8 cellular contexts compared by ENCODE assay signal in the genomic region with DNA sequence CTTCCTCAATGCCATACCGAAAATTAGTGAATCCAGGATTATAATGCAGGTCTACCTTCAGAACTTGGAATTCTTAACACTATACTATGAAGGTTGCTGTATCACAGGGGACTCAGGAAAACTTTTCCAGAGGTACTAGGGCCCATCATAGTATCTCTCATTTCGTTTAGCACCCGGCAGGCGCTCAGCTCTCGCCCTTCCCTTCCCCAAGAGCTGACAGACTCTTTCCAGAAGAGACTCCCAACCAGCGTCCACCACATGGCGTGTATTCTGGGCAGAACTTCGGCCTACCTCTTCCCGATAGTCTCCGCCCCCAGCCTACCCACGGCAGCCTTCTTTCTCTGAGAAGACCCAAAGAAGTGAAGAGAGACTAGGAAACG. TPM values are rescaled to one million over a fixed set of nuclear protein-coding genes. Genes with fewer than 3 reads are reported as not detected.
DNase-seq lines count a peak whose midpoint lies in the region; ATAC-seq, FAIRE-seq and TF ChIP-seq lines count a peak whose summit lies in the region.

No MANE protein-coding gene starts in this region.

- no peak for TF ChIP-seq POLR2A in A549 (IDR thresholded peaks at IDR 0.05; ENCODE audit: low read length)

- FAIRE-seq in A549 (lab: Jason Lieb, UNC), result no peak

- peaks cover 17% of the 10 kb centered on the region for H3K79me2 ChIP-seq in fibroblast of lung (ENCODE audit: control insufficient read depth, insufficient read depth, low read length)
- peaks cover 20% of the 10 kb centered on the region for H3K79me2 ChIP-seq in osteoblast (ENCODE audit: insufficient read depth, low read length)

- ATAC-seq in A549 (peak; percentile 75 to 76), GM21360 (IDR thresholded peaks at IDR 0.05; ENCODE audit: unreplicated experiment) (peak; percentile 8), GM18861 (IDR thresholded peaks at IDR 0.05; ENCODE audit: unreplicated experiment) (no peak)

- TF ChIP-seq CTCF in A549 (IDR thresholded peaks at IDR 0.05), result no peak
- TF ChIP-seq CTCF in RWPE1 (conservative IDR thresholded peaks at IDR 0.05; ENCODE audit: low read depth), result no peak
- TF ChIP-seq CTCF in fibroblast of lung (conservative IDR thresholded peaks at IDR 0.05 in 1 of 2, IDR thresholded peaks at IDR 0.05 in 1 of 2; ENCODE audit: low read depth in 1 of 2, low read length in 2 of 2), result no peak
- no peak for TF ChIP-seq CTCF in osteoblast (IDR thresholded peaks at IDR 0.05; ENCODE audit: extremely low read depth, low read depth, low read length)
- TF ChIP-seq CTCF in GM13976 (IDR thresholded peaks at IDR 0.05; ENCODE audit: borderline replicate concordance, control extremely low read depth, extremely low read depth, insufficient read depth, missing control alignments), result no peak

- no peak for TF ChIP-seq EP300 in A549 (IDR thresholded peaks at IDR 0.05)

- no peaks in the 10 kb centered on the region for H3K27me3 ChIP-seq in fibroblast of lung (ENCODE audit: control insufficient read depth, insufficient read depth, low read length)
- no peaks in the 10 kb centered on the region for H3K27me3 ChIP-seq in osteoblast (ENCODE audit: insufficient read depth, low read length)

- in situ Hi-C loops in GM13976 (cut with MboI; ENCODE audit: low sequenced_read_pairs, unreplicated experiment), result no loop called here

- H3K36me3 ChIP-seq in fibroblast of lung (ENCODE audit: control insufficient read depth, insufficient read depth, low read length) (peaks cover 9% of the 10 kb centered on the region), osteoblast (ENCODE audit: insufficient read depth, low read length) (peaks cover 30% of the 10 kb centered on the region)

- CTCF ChIA-PET in A549 (lab: Yijun Ruan, JAX), result interaction anchor here (0.5 to 3.8 kb wide), 4 partner anchors 9 to 185 kb away, joined by 3 to 21 read pairs (median 4); no protein-coding TSS in a partner anchor
- CTCF ChIA-PET in RWPE1 (lab: Yijun Ruan, JAX), result interaction anchor here (1.0 kb wide), 1 partner anchor 290 kb away, joined by 3 read pairs; no protein-coding TSS in a partner anchor

- H4K20me1 ChIP-seq in fibroblast of lung (ENCODE audit: control insufficient read depth, extremely low read depth, insufficient read depth, low read length), result no peaks in the 10 kb centered on the region
- H4K20me1 ChIP-seq in osteoblast (ENCODE audit: insufficient read depth, low read length), result no peaks in the 10 kb centered on the region

- peak overlapping the region; percentile 60 for H3K4me3 ChIP-seq in A549
- H3K4me3 ChIP-seq in fibroblast of lung (replicated peaks in 1 of 4; ENCODE audit: control extremely low read depth in 1 of 4, insufficient read depth in 1 of 4, low read depth in 3 of 4, low read length in 4 of 4), result peak overlapping the region; percentile 91 to 98 (median 96)
- H3K4me3 ChIP-seq in osteoblast (ENCODE audit: insufficient read depth, low read length), result peak overlapping the region; percentile 95

- TF ChIP-seq RAD21 in A549 (conservative IDR thresholded peaks at IDR 0.05 in 1 of 2, IDR thresholded peaks at IDR 0.05 in 1 of 2), result no peak

- H3K27ac ChIP-seq in A549 (peak overlapping the region; percentile 98 to 99), RWPE1 (peak overlapping the region; percentile 93), fibroblast of lung (ENCODE audit: insufficient read depth, low read length) (peak overlapping the region; percentile 100), osteoblast (ENCODE audit: low read depth, low read length) (peak overlapping the region; percentile 100)

- H3K4me2 ChIP-seq in A549, result peak overlapping the region; percentile 92
- H3K4me2 ChIP-seq in fibroblast of lung (ENCODE audit: extremely low read depth, insufficient read depth, low read length), result peak overlapping the region; percentile 98
- H3K4me2 ChIP-seq in osteoblast (ENCODE audit: insufficient read depth, low read length), result peak overlapping the region; percentile 98

- H3K9me3 ChIP-seq in A549 (no peaks in the 10 kb centered on the region), fibroblast of lung (ENCODE audit: control insufficient read depth, insufficient read depth, low read depth, low read length) (no peaks in the 10 kb centered on the region), osteoblast (ENCODE audit: low read depth, low read length) (no peaks in the 10 kb centered on the region)

- peaks cover 17% of the 10 kb centered on the region for H3K4me1 ChIP-seq in A549
- H3K4me1 ChIP-seq in fibroblast of lung (ENCODE audit: control insufficient read depth, extremely low read depth, insufficient read depth, low read length), result peaks cover 7% of the 10 kb centered on the region
- peaks cover 14% of the 10 kb centered on the region for H3K4me1 ChIP-seq in osteoblast (ENCODE audit: insufficient read depth, low read length)

- 1% methylated on average over 12 of the region's 12 CpGs for WGBS in A549 (ENCODE audit: missing lambda C conversion rate)

- H3K9ac ChIP-seq in fibroblast of lung (ENCODE audit: insufficient read depth, low read length), result peak overlapping the region; percentile 100

- POLR2A ChIA-PET in A549 (lab: Yijun Ruan, JAX) (interaction anchor here (1.1 to 2.2 kb wide), 3 partner anchors 33 to 440 kb away, joined by 3 to 10 read pairs (median 5); partner anchors contain the start of genes BICD2 and IPPK), RWPE1 (lab: Yijun Ruan, JAX; ENCODE audit: low non-redundant PET) (interaction anchor here (1.0 kb wide), 2 partner anchors 123 to 345 kb away, joined by 3 to 4 read pairs; partner anchors contain the start of gene IPPK)

- H2AFZ ChIP-seq in fibroblast of lung (ENCODE audit: low read length), result peak overlapping the region; percentile 100
- H2AFZ ChIP-seq in osteoblast (ENCODE audit: low read length), result peak overlapping the region; percentile 95

- DNase-seq in A549 (ENCODE audit: low read depth in 1 of 2, low spot score in 1 of 2) (no peak), RWPE1 (ENCODE audit: low spot score) (no peak), fibroblast of lung (ENCODE audit: low read depth in 2 of 2) (no peak), osteoblast (ENCODE audit: insufficient read length, low spot score, missing footprints) (peak; percentile 70), GM13976 (ENCODE audit: low spot score) (no peak), NCI-H524 (lab: John Stamatoyannopoulos, UW) (no peak)

TF ChIP-seq in A549, 52 proteins besides CTCF, POLR2A, EP300 and RAD21:
- no peak for TF ChIP-seq TFCP2L1 (CRISPR knock-in tag; IDR thresholded peaks at IDR 0.05)
- TF ChIP-seq FOSB (CRISPR knock-in tag; IDR thresholded peaks at IDR 0.05), result no peak
- TF ChIP-seq SMC3 (IDR thresholded peaks at IDR 0.05), result no peak
- TF ChIP-seq ESRRA (IDR thresholded peaks at IDR 0.05; ENCODE audit: borderline replicate concordance, low read length), result no peak
- peak; percentile 91; the same call in 1 of the 2 replicates for TF ChIP-seq PHF8 (IDR thresholded peaks at IDR 0.05; ENCODE audit: borderline replicate concordance, low read depth)
- TF ChIP-seq NFE2L2 (conservative IDR thresholded peaks at IDR 0.05; ENCODE audit: low read length), result no peak
- no peak for TF ChIP-seq HDAC2 (IDR thresholded peaks at IDR 0.05)

RNA-seq across cellular contexts. Expression of gene NOL8, which starts 0.3 kb away (rescaled TPM):
- 30.2 and 47.2 TPM in 2 replicates for polyA plus RNA-seq in A549 (2011; rRNA removed)
- polyA plus RNA-seq in A549 (2012; cell fraction: cytosol; rRNA removed), result 6.5 and 6.7 TPM in 2 replicates
- 6.6 and 8.4 TPM in 2 replicates for polyA plus RNA-seq in A549 (2012; cell fraction: nucleus; rRNA removed)
- polyA plus RNA-seq in A549 (2017; fragmentation: RNase III; extraction: RNeasy Plus Mini Kit Qiagen cat#74134 plus additional on column Dnase treatment), result 24.4 to 28.5 TPM (median 26.7 TPM) in 3 replicates
- 21.4 and 27.7 TPM in 2 replicates for polyA minus RNA-seq in A549 (2011; rRNA and poly(A)+ RNA removed)
- total RNA-seq in fibroblast of lung, result 27.2 and 28.6 TPM in 2 replicates
- polyA plus RNA-seq in fibroblast of lung, result 20.0 and 20.5 TPM in 2 replicates
- polyA plus RNA-seq in fibroblast of lung (2012), result 16.1 and 17.0 TPM in 2 replicates
- polyA minus RNA-seq in fibroblast of lung (ENCODE audit: low replicate concordance), result 2.4 and 3.5 TPM in 2 replicates
- 28.2 and 32.4 TPM in 2 replicates for total RNA-seq in osteoblast

RNA-seq across cellular contexts. Expression of gene CENPP, which starts 0.9 kb away (rescaled TPM):
- polyA plus RNA-seq in A549 (2011; rRNA removed) (13.4 and 15.5 TPM in 2 replicates), A549 (2017; fragmentation: RNase III; extraction: RNeasy Plus Mini Kit Qiagen cat#74134 plus additional on column Dnase treatment) (5.5 to 7.2 TPM (median 7.2 TPM) in 3 replicates), fibroblast of lung (2.4 and 6.9 TPM in 2 replicates)
- 2.8 and 3.4 TPM in 2 replicates for polyA plus RNA-seq in A549 (2012; cell fraction: cytosol; rRNA removed)
- polyA plus RNA-seq in A549 (2012; cell fraction: nucleus; rRNA removed), result 3.5 and 3.9 TPM in 2 replicates
- 2.9 and 3.8 TPM in 2 replicates for polyA minus RNA-seq in A549 (2011; rRNA and poly(A)+ RNA removed)
- total RNA-seq in fibroblast of lung (1.0 and 1.7 TPM in 2 replicates), osteoblast (4.7 and 5.4 TPM in 2 replicates)
- polyA plus RNA-seq in fibroblast of lung (2012), result 1.6 and 5.5 TPM in 2 replicates
- 1.6 and 2.7 TPM in 2 replicates for polyA minus RNA-seq in fibroblast of lung (ENCODE audit: low replicate concordance)

RNA-seq across cellular contexts. Expression of gene IARS1, which starts 31.4 kb away (rescaled TPM):
- polyA plus RNA-seq in A549 (2011; rRNA removed) (244 and 328 TPM in 2 replicates), A549 (2017; fragmentation: RNase III; extraction: RNeasy Plus Mini Kit Qiagen cat#74134 plus additional on column Dnase treatment) (120 to 133 TPM (median 121 TPM) in 3 replicates), fibroblast of lung (88.4 and 100 TPM in 2 replicates)
- 43.6 and 46.2 TPM in 2 replicates for polyA plus RNA-seq in A549 (2012; cell fraction: cytosol; rRNA removed)
- 37.9 and 80.8 TPM in 2 replicates for polyA plus RNA-seq in A549 (2012; cell fraction: nucleus; rRNA removed)
- polyA minus RNA-seq in A549 (2011; rRNA and poly(A)+ RNA removed), result 283 and 306 TPM in 2 replicates
- total RNA-seq in fibroblast of lung (538 and 595 TPM in 2 replicates), osteoblast (491 and 529 TPM in 2 replicates)
- 108 and 117 TPM in 2 replicates for polyA plus RNA-seq in fibroblast of lung (2012)
- polyA minus RNA-seq in fibroblast of lung (ENCODE audit: low replicate concordance), result 80.0 and 90.3 TPM in 2 replicates
